Comparison of ENCODE assay signal across 9 cellular contexts in the genomic region with DNA sequence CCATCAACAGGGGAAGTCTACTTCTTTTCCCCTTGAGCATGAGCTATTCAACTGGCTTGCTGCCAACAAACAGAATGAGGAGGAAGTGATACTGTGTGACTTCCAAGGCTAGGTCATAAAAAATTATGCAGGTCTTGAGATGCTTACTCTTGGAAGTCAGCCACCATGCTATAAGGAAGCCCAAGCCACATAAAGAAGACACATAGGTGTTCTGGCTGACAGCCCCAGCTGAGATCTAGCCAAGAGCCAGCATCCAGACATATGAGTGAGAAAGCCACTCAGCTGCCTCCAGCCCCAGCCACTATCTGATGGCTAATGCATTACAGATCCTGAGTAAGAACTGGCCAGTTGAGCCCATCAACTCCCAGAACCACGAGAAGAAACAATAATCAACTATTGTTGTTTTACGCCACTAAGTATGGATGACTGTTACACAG. TPM values are rescaled to one million over a fixed set of nuclear protein-coding genes. Genes with fewer than 3 reads are reported as not detected.
A peak's percentile ranks its signal among the peaks of the same experiment; 100 is the strongest.
DNase-seq lines count a peak whose midpoint lies in the region; ATAC-seq and TF ChIP-seq lines count a peak whose summit lies in the region.
"Had no signal": no experiment of that assay in that cellular context is flagged by ENCODE, and none has a peak within 500 bp of the region (broad histone marks: within the 10 kb centered on the region; RNA-seq: fewer than 3 reads in every experiment).

No MANE protein-coding gene starts in this region.

- peaks cover 4% of the 10 kb centered on the region for H3K4me1 Mint-ChIP-seq in activated T-helper 2 cell treated with anti-CD3 and anti-CD28 coated beads, Interferon-gamma antibody, Interleukin-2, Interleukin-4, amounts not matched to agents 10 μg/mL and 5 μg/mL and 100 μg/mL, durations not matched to agents 14 hours and 24 hours and 36 hours (ENCODE audit: low read depth)
- H3K4me1 Mint-ChIP-seq: T-cell had no signal

- H3K27me3 ChIP-seq in thyroid gland (no peaks in the 10 kb centered on the region), uterus (no peaks in the 10 kb centered on the region)

- no peak overlapping the region for H3K4me3 ChIP-seq in thyroid gland (replicated peaks in 1 of 3)
- no peak overlapping the region for H3K4me3 ChIP-seq in uterus

- TF ChIP-seq CTCF in thyroid gland (IDR thresholded peaks at IDR 0.05) (no peak), uterus (IDR thresholded peaks at IDR 0.05) (no peak)

- H3K27me3 Mint-ChIP-seq in activated T-helper 2 cell treated with anti-CD3 and anti-CD28 coated beads, Interferon-gamma antibody, Interleukin-2, Interleukin-4, amounts not matched to agents 10 μg/mL and 5 μg/mL and 100 μg/mL, durations not matched to agents 14 hours and 24 hours and 36 hours (ENCODE audit: low read depth) = no peaks in the 10 kb centered on the region
- H3K27me3 Mint-ChIP-seq: T-cell had no signal

- 88 to 97% methylated on average over 2 of the region's 2 CpGs for WGBS in thyroid gland, 2 donors

- H3K4me1 ChIP-seq in thyroid gland (no peaks in the 10 kb centered on the region), uterus (no peaks in the 10 kb centered on the region)

- peak; percentile 80 for ATAC-seq in GM21515 (IDR thresholded peaks at IDR 0.05; ENCODE audit: unreplicated experiment)
- ATAC-seq: T-cell had no signal

- H3K36me3 ChIP-seq in thyroid gland (no peaks in the 10 kb centered on the region), uterus (no peaks in the 10 kb centered on the region)

- H3K27ac Mint-ChIP-seq in activated T-helper 2 cell treated with anti-CD3 and anti-CD28 coated beads, Interferon-gamma antibody, Interleukin-2, Interleukin-4, amounts not matched to agents 10 μg/mL and 5 μg/mL and 100 μg/mL, durations not matched to agents 14 hours and 24 hours and 36 hours = no peak overlapping the region

- H3K4me3 Mint-ChIP-seq in activated T-helper 2 cell treated with anti-CD3 and anti-CD28 coated beads, Interferon-gamma antibody, Interleukin-2, Interleukin-4, amounts not matched to agents 10 μg/mL and 5 μg/mL and 100 μg/mL, durations not matched to agents 14 hours and 24 hours and 36 hours (ENCODE audit: low read depth) = no peak overlapping the region
- H3K4me3 Mint-ChIP-seq: T-cell had no signal

- peaks cover 33% of the 10 kb centered on the region for H3K36me3 Mint-ChIP-seq in activated T-helper 2 cell treated with anti-CD3 and anti-CD28 coated beads, Interferon-gamma antibody, Interleukin-2, Interleukin-4, amounts not matched to agents 10 μg/mL and 5 μg/mL and 100 μg/mL, durations not matched to agents 14 hours and 24 hours and 36 hours (ENCODE audit: low read depth)

- TF ChIP-seq POLR2A in thyroid gland (IDR thresholded peaks at IDR 0.05) (no peak), uterus (IDR thresholded peaks at IDR 0.05) (no peak)

- H3K27ac ChIP-seq in epithelial cell of prostate = peak overlapping the region; percentile 49
- H3K27ac ChIP-seq in thyroid gland = no peak overlapping the region
- no peak overlapping the region for H3K27ac ChIP-seq in uterus

- intact Hi-C loops in thyroid gland (cut with DNase I) (no loop called here), uterus (cut with DNase I; ENCODE audit: low total_unique reads) (no loop called here)
- intact Hi-C loops in activated T-helper 2 cell treated with anti-CD3 and anti-CD28 coated beads, Interferon-gamma antibody, Interleukin-2, Interleukin-4, amounts not matched to agents 10 μg/mL and 5 μg/mL and 100 μg/mL, durations not matched to agents 14 hours and 24 hours and 36 hours (cut with micrococcal nuclease) = no loop called here

- H3K9me3 ChIP-seq in thyroid gland = no peaks in the 10 kb centered on the region
- no peaks in the 10 kb centered on the region for H3K9me3 ChIP-seq in uterus

- peak; percentile 60 for DNase-seq in CMK (ENCODE audit: low read depth)
- peak; percentile 90 for DNase-seq in NCI-H2171 (lab: John Stamatoyannopoulos, UW)
- peak; percentile 87 for DNase-seq in epithelial cell of prostate (ENCODE audit: low read depth, low spot score)
- DNase-seq in GOT3 (lab: John Stamatoyannopoulos, UW) = no peak
- no peak for DNase-seq in thyroid gland
- no peak for DNase-seq in uterus
- no peak for DNase-seq in activated T-helper 2 cell treated with anti-CD3 and anti-CD28 coated beads, Interferon-gamma antibody, Interleukin-2, Interleukin-4, amounts not matched to agents 10 μg/mL and 5 μg/mL and 100 μg/mL, durations not matched to agents 14 hours and 24 hours and 36 hours (ENCODE audit: low spot score)

- H3K9me3 Mint-ChIP-seq in activated T-helper 2 cell treated with anti-CD3 and anti-CD28 coated beads, Interferon-gamma antibody, Interleukin-2, Interleukin-4, amounts not matched to agents 10 μg/mL and 5 μg/mL and 100 μg/mL, durations not matched to agents 14 hours and 24 hours and 36 hours = no peaks in the 10 kb centered on the region

RNA-seq across cellular contexts. Expression of a gene that starts 31.0 kb away (rescaled TPM):
- total RNA-seq in thyroid gland = 10 to 100 TPM; 22.4 to 39.2 (median 25.3) TPM
- 10 to 100 TPM; 12.0 to 30.0 (median 28.4) TPM for total RNA-seq in uterus
- total RNA-seq in activated T-helper 2 cell treated with anti-CD3 and anti-CD28 coated beads, Interferon-gamma antibody, Interleukin-2, Interleukin-4, amounts not matched to agents 10 μg/mL and 5 μg/mL and 100 μg/mL, durations not matched to agents 14 hours and 24 hours and 36 hours = 57.7 and 64.2 TPM in 2 replicates

Comparison
In these comparisons a context has a peak if more than half of its experiments do, and no peak if none do; other contexts are left out.
1. DNase-seq: peak in CMK (single experiment), NCI-H2171 (single experiment) and epithelial cell of prostate (single experiment); none in GOT3 (single experiment), thyroid gland (0 of 2), uterus (0 of 2) and activated T-helper 2 cell treated with anti-CD3 and anti-CD28 coated beads, Interferon-gamma antibody, Interleukin-2, Interleukin-4, amounts not matched to agents 10 μg/mL and 5 μg/mL and 100 μg/mL, durations not matched to agents 14 hours and 24 hours and 36 hours (single experiment).